8 cellular contexts compared by ENCODE assay signal in genomic region chr5:120874463-120874862, GRCh38.
"Had no signal": no experiment of that assay in that cellular context is flagged by ENCODE, and none has a peak within 500 bp of the region (broad histone marks: within the 10 kb centered on the region; RNA-seq: fewer than 3 reads in every experiment).

No MANE protein-coding gene starts in this region.

- H3K4me3 ChIP-seq: GM12878 had no signal

- DNase-seq: GDM1, GF-D8 had no signal

- ATAC-seq: GM12878 had no signal

- FAIRE-seq: G401.6, GM12878, GM12891, GM12892, GM18507, GM19239 had no signal
